9 cellular contexts compared by ENCODE assay signal in genomic region chr19:51712461-51713081, GRCh38. TPM values are rescaled to one million over a fixed set of nuclear protein-coding genes. Genes with fewer than 3 reads are reported as not detected.
A peak's percentile ranks its signal among the peaks of the same experiment; 100 is the strongest.
DNase-seq lines count a peak whose midpoint lies in the region; ATAC-seq, FAIRE-seq and TF ChIP-seq lines count a peak whose summit lies in the region.
"Had no signal": no experiment of that assay in that cellular context is flagged by ENCODE, and none has a peak within 500 bp of the region (broad histone marks: within the 10 kb centered on the region; RNA-seq: fewer than 3 reads in every experiment).

No MANE protein-coding gene starts in this region.

- no peak overlapping the region for H3K4me3 ChIP-seq in AG10803 (ENCODE audit: low read length)

- no peak for FAIRE-seq in RCC 7860 (lab: Jason Lieb, UNC)

- H3K4me1 Mint-ChIP-seq in activated CD8-positive, alpha-beta memory T cell treated with anti-CD3 and anti-CD28 coated beads, Interleukin-2, amount 10 ng/mL, durations not matched to agents 7 days and 5 days = no peaks in the 10 kb centered on the region
- no peaks in the 10 kb centered on the region for H3K4me1 Mint-ChIP-seq in natural killer cell

- peaks cover 4% of the 10 kb centered on the region for H3K27me3 ChIP-seq in foreskin keratinocyte

- no peaks in the 10 kb centered on the region for H3K4me1 ChIP-seq in foreskin keratinocyte

- H3K9me3 Mint-ChIP-seq in activated CD8-positive, alpha-beta memory T cell treated with anti-CD3 and anti-CD28 coated beads, Interleukin-2, amount 10 ng/mL, durations not matched to agents 7 days and 5 days (ENCODE audit: low read depth) = no peaks in the 10 kb centered on the region
- peaks cover 0 to 6% of the 10 kb centered on the region in 2 donors for H3K9me3 Mint-ChIP-seq in natural killer cell

- no peak overlapping the region for H3K27ac Mint-ChIP-seq in activated CD8-positive, alpha-beta memory T cell treated with anti-CD3 and anti-CD28 coated beads, Interleukin-2, amount 10 ng/mL, durations not matched to agents 7 days and 5 days
- H3K27ac Mint-ChIP-seq in natural killer cell = no peak overlapping the region

- H3K36me3 Mint-ChIP-seq in activated CD8-positive, alpha-beta memory T cell treated with anti-CD3 and anti-CD28 coated beads, Interleukin-2, amount 10 ng/mL, durations not matched to agents 7 days and 5 days = no peaks in the 10 kb centered on the region
- no peaks in the 10 kb centered on the region for H3K36me3 Mint-ChIP-seq in natural killer cell

- ATAC-seq in foreskin keratinocyte = peak; percentile 87
- ATAC-seq in activated CD8-positive, alpha-beta memory T cell treated with anti-CD3 and anti-CD28 coated beads, Interleukin-2, amount 10 ng/mL, durations not matched to agents 7 days and 5 days = no peak
- no peak for ATAC-seq in natural killer cell
- no peak for ATAC-seq in HG02763 (IDR thresholded peaks at IDR 0.05; ENCODE audit: unreplicated experiment)
- ATAC-seq: stimulated activated naive CD8-positive, alpha-beta T cell treated with anti-CD3 and anti-CD28 coated beads, Interleukin-15, Interleukin-2, amounts not matched to agents 100 U/mL and 50 U/mL, for 24 hours had no signal

- H3K4me3 Mint-ChIP-seq in activated CD8-positive, alpha-beta memory T cell treated with anti-CD3 and anti-CD28 coated beads, Interleukin-2, amount 10 ng/mL, durations not matched to agents 7 days and 5 days = no peak overlapping the region
- no peak overlapping the region for H3K4me3 Mint-ChIP-seq in natural killer cell

- H3K27ac ChIP-seq in foreskin keratinocyte = no peak overlapping the region

- DNase-seq in AG10803 (ENCODE audit: low read depth) = peak; percentile 42
- peak; percentile 68 for DNase-seq in H4 (ENCODE audit: low spot score)
- peak; percentile 38 for DNase-seq in RCC 7860 (ENCODE audit: low spot score)
- peak in 1 of 2 donors; percentile 68 for DNase-seq in foreskin keratinocyte
- no peak for DNase-seq in NCI-H1694 (lab: John Stamatoyannopoulos, UW)
- DNase-seq in activated CD8-positive, alpha-beta memory T cell treated with anti-CD3 and anti-CD28 coated beads, Interleukin-2, amount 10 ng/mL, durations not matched to agents 7 days and 5 days = no peak
- DNase-seq in natural killer cell = no peak
- DNase-seq: stimulated activated naive CD8-positive, alpha-beta T cell treated with anti-CD3 and anti-CD28 coated beads, Interleukin-15, Interleukin-2, amounts not matched to agents 100 U/mL and 50 U/mL, for 24 hours had no signal

- CTCF ChIA-PET in activated CD8-positive, alpha-beta memory T cell treated with anti-CD3 and anti-CD28 coated beads, Interleukin-2, amount 10 ng/mL, durations not matched to agents 7 days and 5 days (lab: Charles Lee) = no interaction called here

- TF ChIP-seq CTCF in AG10803 (conservative IDR thresholded peaks at IDR 0.05; ENCODE audit: low read length) = peak; percentile 60
- peak; percentile 84 for TF ChIP-seq CTCF in foreskin keratinocyte (conservative IDR thresholded peaks at IDR 0.05)
- TF ChIP-seq CTCF in natural killer cell (IDR thresholded peaks at IDR 0.05) = no peak

- intact Hi-C loops in natural killer cell (cut with micrococcal nuclease) = no loop called here

- H3K27me3 Mint-ChIP-seq in activated CD8-positive, alpha-beta memory T cell treated with anti-CD3 and anti-CD28 coated beads, Interleukin-2, amount 10 ng/mL, durations not matched to agents 7 days and 5 days = peaks cover 11% of the 10 kb centered on the region
- peaks cover 12 to 29% of the 10 kb centered on the region in 2 donors for H3K27me3 Mint-ChIP-seq in natural killer cell (ENCODE audit: low read depth in 2 of 2)

RNA-seq across cellular contexts. Expression of gene HAS1, which starts 11.2 kb away (rescaled TPM):
- total RNA-seq in H4 (2014; rRNA removed; shearing (Covaris generic)) = not detected in 2 replicates
- not detected in 2 replicates for total RNA-seq in foreskin keratinocyte
- not detected in 2 replicates for polyA plus RNA-seq in foreskin keratinocyte
- not detected for total RNA-seq in activated CD8-positive, alpha-beta memory T cell treated with anti-CD3 and anti-CD28 coated beads, Interleukin-2, amount 10 ng/mL, durations not matched to agents 7 days and 5 days
- not detected for total RNA-seq in natural killer cell

RNA-seq across cellular contexts. Expression of gene SPACA6, which starts 19.4 kb away (rescaled TPM):
- total RNA-seq in H4 (2014; rRNA removed; shearing (Covaris generic)) = 4.2 and 8.2 TPM in 2 replicates
- total RNA-seq in foreskin keratinocyte (4.1 and 5.2 TPM in 2 replicates), natural killer cell (1 to 10 TPM; 2.2 to 9.4 (median 3.7) TPM)
- 4.6 and 6.5 TPM in 2 replicates for polyA plus RNA-seq in foreskin keratinocyte
- total RNA-seq in activated CD8-positive, alpha-beta memory T cell treated with anti-CD3 and anti-CD28 coated beads, Interleukin-2, amount 10 ng/mL, durations not matched to agents 7 days and 5 days = 1 to 10 TPM; 2.3 to 2.6 TPM

RNA-seq across cellular contexts. Expression of gene FPR1, which starts 39.1 kb away (rescaled TPM):
- total RNA-seq in H4 (2014; rRNA removed; shearing (Covaris generic)) = 2.5 and 3.0 TPM in 2 replicates
- total RNA-seq in foreskin keratinocyte (0.46 TPM in 1 of 2 replicates, not detected in the other), natural killer cell (10 to 100 TPM in 1 of 3 donors, 1 to 10 TPM in 2; 3.4 to 20.2 (median 6.4) TPM)
- 0.40 TPM in 1 of 2 replicates, not detected in the other for polyA plus RNA-seq in foreskin keratinocyte
- not detected for total RNA-seq in activated CD8-positive, alpha-beta memory T cell treated with anti-CD3 and anti-CD28 coated beads, Interleukin-2, amount 10 ng/mL, durations not matched to agents 7 days and 5 days

RNA-seq across cellular contexts. Expression of gene FPR2, which starts 48.4 kb away (rescaled TPM):
- total RNA-seq in H4 (2014; rRNA removed; shearing (Covaris generic)) = 0.23 TPM in 1 of 2 replicates, not detected in the other
- total RNA-seq in foreskin keratinocyte = not detected in 2 replicates
- polyA plus RNA-seq in foreskin keratinocyte = not detected in 2 replicates
- not detected for total RNA-seq in activated CD8-positive, alpha-beta memory T cell treated with anti-CD3 and anti-CD28 coated beads, Interleukin-2, amount 10 ng/mL, durations not matched to agents 7 days and 5 days
- total RNA-seq in natural killer cell = 1 to 10 TPM in 1 of 3 donors, under 1 TPM in 2; 0.28 to 2.1 (median 0.59) TPM

Comparison
In these comparisons a context has a peak if more than half of its experiments do, and no peak if none do; other contexts are left out.
1. DNase-seq: peak in AG10803 (single experiment), H4 (single experiment) and RCC 7860 (single experiment); none in NCI-H1694 (single experiment), activated CD8-positive, alpha-beta memory T cell treated with anti-CD3 and anti-CD28 coated beads, Interleukin-2, amount 10 ng/mL, durations not matched to agents 7 days and 5 days (single experiment) and natural killer cell (single experiment).